ENCODE assay signal across 29 cellular contexts in genomic region chr7:132895231-132895630, GRCh38.
"Had no signal": no experiment of that assay in that cellular context is flagged by ENCODE, and none has a peak within 500 bp of the region (broad histone marks: within the 10 kb centered on the region; RNA-seq: fewer than 3 reads in every experiment).

No MANE protein-coding gene starts in this region.

- H3K27me3 ChIP-seq: esophagus squamous epithelium, testis, transverse colon had no signal

- DNase-seq: activated CD4-positive, alpha-beta T cell treated with anti-CD3 and anti-CD28 coated beads for 48 hours; activated CD4-positive, alpha-beta T cell treated with anti-CD3 and anti-CD28 coated beads, Interleukin-2, amount 50 U/mL, for 48 hours; activated CD8-positive, alpha-beta memory T cell treated with anti-CD3 and anti-CD28 coated beads for 24 hours; activated gamma-delta T cell; activated naive CD4-positive, alpha-beta T cell treated with anti-CD3 and anti-CD28 coated beads, Interleukin-2, amount 10 ng/mL, durations not matched to agents 7 days and 5 days; activated naive CD8-positive, alpha-beta T cell treated with anti-CD3 and anti-CD28 coated beads, Interleukin-2, amount 10 ng/mL, durations not matched to agents 7 days and 5 days; activated T-cell treated with anti-CD3 and anti-CD28 coated beads, Interleukin-2, amount 50 U/mL, for 1 hour; dermis blood vessel endothelial cell; effector CD4-positive, alpha-beta T cell; esophagus squamous epithelium; glutamatergic neuron; islet precursor cell; left ventricle myocardium inferior; mucosa of descending colon; posterior cingulate gyrus; stimulated activated CD4-positive, alpha-beta T cell treated with anti-CD3 and anti-CD28 coated beads, Interleukin-12 subunit alpha, Interleukin-12 subunit beta, amount 100 ng/mL, for 4 hours; stimulated activated CD4-positive, alpha-beta T cell treated with anti-CD3 and anti-CD28 coated beads, Interleukin-4, amount 100 ng/mL, for 1 hour; stimulated activated naive CD8-positive, alpha-beta T cell treated with anti-CD3 and anti-CD28 coated beads, Interleukin-15, Interleukin-2, amounts not matched to agents 100 U/mL and 50 U/mL, for 24 hours; T-helper 9 cell; testis; transverse colon; WERI-Rb-1 had no signal

- H3K4me3 ChIP-seq: esophagus squamous epithelium, left ventricle myocardium inferior, lung, mucosa of descending colon, skin epidermis, testis, transverse colon had no signal

- H3K36me3 ChIP-seq: left ventricle myocardium inferior, transverse colon had no signal

- H3K27ac ChIP-seq: esophagus squamous epithelium, left ventricle myocardium inferior, skin epidermis, testis, transverse colon, WERI-Rb-1 had no signal

- ATAC-seq: activated CD4-positive, CD25-positive, alpha-beta regulatory T cell treated with anti-CD3 and anti-CD28 coated beads, Interleukin-2, amount 50 U/mL, for 24 hours; mucosa of descending colon; sciatic nerve; stimulated activated naive CD8-positive, alpha-beta T cell treated with anti-CD3 and anti-CD28 coated beads, Interleukin-15, Interleukin-2, amounts not matched to agents 100 U/mL and 50 U/mL, for 24 hours had no signal

- H3K4me1 ChIP-seq: esophagus squamous epithelium, testis, transverse colon had no signal

- FAIRE-seq: bronchial epithelial cell, colon, frontal cortex had no signal

- H3K9me3 ChIP-seq: esophagus squamous epithelium, left ventricle myocardium inferior, mucosa of descending colon, testis, transverse colon had no signal
